ENCODE assay signal across 23 cellular contexts in genomic region chr9:105967798-105968197, GRCh38.
DNase-seq lines count a peak whose midpoint lies in the region; ATAC-seq and FAIRE-seq lines count a peak whose summit lies in the region.
"Had no signal": no experiment of that assay in that cellular context is flagged by ENCODE, and none has a peak within 500 bp of the region (broad histone marks: within the 10 kb centered on the region; RNA-seq: fewer than 3 reads in every experiment).

No MANE protein-coding gene starts in this region.

- no peak for FAIRE-seq in urothelium cell line (lab: Jason Lieb, UNC)
- FAIRE-seq: A204.1, astrocyte, GM12878, H1 had no signal

- ATAC-seq in HG02973 (IDR thresholded peaks at IDR 0.05; ENCODE audit: unreplicated experiment), result no peak
- ATAC-seq: CD8-positive, alpha-beta T cell; GM12878 had no signal

- DNase-seq in NCI-H1105 treated with DMSO at 0.1 percent for 48 hours (lab: John Stamatoyannopoulos, UW) (peak; percentile 36), NCI-H1105 (lab: John Stamatoyannopoulos, UW) (no peak), NCI-H748 treated with DMSO at 0.1 percent for 48 hours (lab: John Stamatoyannopoulos, UW) (peak; percentile 5), globus pallidus (ENCODE audit: low spot score) (peak; percentile 80), DMS79 (lab: John Stamatoyannopoulos, UW) (no peak), NOMO-1 (lab: John Stamatoyannopoulos, UW; ENCODE audit: unreplicated experiment in 2 of 2) (no peak), urothelium cell line (ENCODE audit: low spot score) (no peak)
- DNase-seq: activated B cell treated with CpG ODN at 0.5 μM for 24 hours; activated CD4-positive, alpha-beta T cell treated with anti-CD3 and anti-CD28 coated beads, Interleukin-2, amount 50 U/mL, for 4 hours; activated CD8-positive, alpha-beta memory T cell treated with anti-CD3 and anti-CD28 coated beads, Interleukin-2, amount 50 U/mL, for 48 hours; AML-193; CD8-positive, alpha-beta T cell; NCI-H1417 treated with DMSO at 0.1 percent for 48 hours; NCI-H2171; PC-9; Right ventricle myocardium superior; T1000; upper lobe of left lung had no signal

Comparison
In these comparisons a context has a peak if more than half of its experiments do, and no peak if none do; other contexts are left out.
1. DNase-seq: peak in NCI-H1105 treated with DMSO at 0.1 percent for 48 hours (single experiment), NCI-H748 treated with DMSO at 0.1 percent for 48 hours (single experiment) and globus pallidus (single experiment); none in NCI-H1105 (single experiment), DMS79 (single experiment), NOMO-1 (0 of 2) and urothelium cell line (single experiment).